8 cellular contexts compared by ENCODE assay signal in genomic region chr4:41256131-41256739, GRCh38. TPM values are rescaled to one million over a fixed set of nuclear protein-coding genes. Genes with fewer than 3 reads are reported as not detected.
DNase-seq lines count a peak whose midpoint lies in the region; ATAC-seq and TF ChIP-seq lines count a peak whose summit lies in the region.

No MANE protein-coding gene starts in this region.

- no peak overlapping the region for H3K27ac ChIP-seq in CD8-positive, alpha-beta T cell (ENCODE audit: low read depth, low read length)
- peak overlapping the region; percentile 98 for H3K27ac ChIP-seq in neural cell (ENCODE audit: low read length)

- peak overlapping the region; percentile 98 for H3K9ac ChIP-seq in neural cell (ENCODE audit: low read length)

- H3K9me3 Mint-ChIP-seq in CD8-positive, alpha-beta T cell = no peaks in the 10 kb centered on the region

- POLR2A ChIA-PET in CD8-positive, alpha-beta T cell (lab: Charles Lee) = no interaction called here

- peaks cover 35% of the 10 kb centered on the region for H4K20me1 ChIP-seq in neural cell (ENCODE audit: insufficient read depth)

- peak overlapping the region; percentile 64 for H3K4me3 Mint-ChIP-seq in CD8-positive, alpha-beta T cell

- peaks cover 3% of the 10 kb centered on the region for H3K4me1 ChIP-seq in CD8-positive, alpha-beta T cell (ENCODE audit: insufficient read depth, low read length)

- H3K79me2 ChIP-seq in neural cell (replicated peaks; ENCODE audit: insufficient read depth, low read length) = peaks cover 44% of the 10 kb centered on the region

- no peak overlapping the region for H3K27ac Mint-ChIP-seq in CD8-positive, alpha-beta T cell

- H3K36me3 Mint-ChIP-seq in CD8-positive, alpha-beta T cell = no peaks in the 10 kb centered on the region

- H3K4me3 ChIP-seq in CD8-positive, alpha-beta T cell (ENCODE audit: low read depth, low read length) = no peak overlapping the region
- peak overlapping the region; percentile 53 for H3K4me3 ChIP-seq in MG63
- H3K4me3 ChIP-seq in neural cell (ENCODE audit: low read length) = peak overlapping the region; percentile 89

- intact Hi-C loops in CD8-positive, alpha-beta T cell (cut with DNase I, micrococcal nuclease) = no loop called here
- intact Hi-C loops in posterior vena cava (cut with DNase I) = no loop called here

- TF ChIP-seq EP300 in neural cell (conservative IDR thresholded peaks at IDR 0.05; ENCODE audit: poor library complexity, severe bottlenecking) = no peak

- no peaks in the 10 kb centered on the region for H3K27me3 ChIP-seq in CD8-positive, alpha-beta T cell (ENCODE audit: insufficient read depth, low read length)
- no peaks in the 10 kb centered on the region for H3K27me3 ChIP-seq in MG63
- H3K27me3 ChIP-seq in neural cell (ENCODE audit: insufficient read depth, low read depth, low read length) = no peaks in the 10 kb centered on the region

- H3K9me3 ChIP-seq in CD8-positive, alpha-beta T cell (ENCODE audit: low read length) = no peaks in the 10 kb centered on the region
- no peaks in the 10 kb centered on the region for H3K9me3 ChIP-seq in MG63
- no peaks in the 10 kb centered on the region for H3K9me3 ChIP-seq in neural cell (ENCODE audit: low read length)

- ATAC-seq in CD8-positive, alpha-beta T cell = no peak
- ATAC-seq in GM19455 (IDR thresholded peaks at IDR 0.05; ENCODE audit: unreplicated experiment) (no peak), HG03571 (IDR thresholded peaks at IDR 0.05; ENCODE audit: unreplicated experiment) (no peak)

- H3F3A ChIP-seq in neural cell (ENCODE audit: insufficient read depth, low read length, poor library complexity, severe bottlenecking) = peaks cover 11% of the 10 kb centered on the region

- no peak for DNase-seq in CD8-positive, alpha-beta T cell
- no peak for DNase-seq in MG63
- DNase-seq in cerebellar cortex (ENCODE audit: low spot score) = peak; percentile 55
- no peak for DNase-seq in posterior vena cava (ENCODE audit: low spot score)
- DNase-seq in kidney glomerular epithelial cell (lab: John Stamatoyannopoulos, UW) = no peak

- no peaks in the 10 kb centered on the region for H3K36me3 ChIP-seq in CD8-positive, alpha-beta T cell (ENCODE audit: insufficient read depth, low read length)
- peaks cover 9% of the 10 kb centered on the region for H3K36me3 ChIP-seq in MG63
- peaks cover 8% of the 10 kb centered on the region for H3K36me3 ChIP-seq in neural cell (ENCODE audit: insufficient read depth, low read length)

- TF ChIP-seq CTCF in CD8-positive, alpha-beta T cell (IDR thresholded peaks at IDR 0.05) = no peak
- no peak for TF ChIP-seq CTCF in neural cell (IDR thresholded peaks at IDR 0.05; ENCODE audit: poor library complexity, severe bottlenecking)

- peaks cover 11% of the 10 kb centered on the region for H3K4me1 Mint-ChIP-seq in CD8-positive, alpha-beta T cell (ENCODE audit: low read depth)

- peaks cover 36% of the 10 kb centered on the region for H3K27me3 Mint-ChIP-seq in CD8-positive, alpha-beta T cell (ENCODE audit: low read depth)

- peak overlapping the region; percentile 58 for H2AFZ ChIP-seq in neural cell (ENCODE audit: low read depth, low read length)

- CTCF ChIA-PET in CD8-positive, alpha-beta T cell (lab: Charles Lee) = no interaction called here

- no peak for TF ChIP-seq RAD21 in neural cell (conservative IDR thresholded peaks at IDR 0.05)

- H3K9me2 ChIP-seq in neural cell (ENCODE audit: insufficient read depth, low read length) = no peaks in the 10 kb centered on the region

- peak overlapping the region; percentile 87 for H3K4me2 ChIP-seq in neural cell (ENCODE audit: low read length)

TF ChIP-seq in neural cell, 6 proteins besides CTCF, POLR2A, EP300 and RAD21:
- TF ChIP-seq SMC3 (conservative IDR thresholded peaks at IDR 0.05; ENCODE audit: poor library complexity) (no peak), EZH2 (IDR thresholded peaks at IDR 0.05; ENCODE audit: borderline replicate concordance, insufficient read depth, low read length, poor library complexity, severe bottlenecking) (no peak), REST (IDR thresholded peaks at IDR 0.05; ENCODE audit: borderline replicate concordance) (peak; percentile 52), TAF1 (IDR thresholded peaks at IDR 0.05; ENCODE audit: low read depth) (no peak)

RNA-seq across cellular contexts. Expression of gene UCHL1, which starts 0.5 kb away (rescaled TPM):
- total RNA-seq in CD8-positive, alpha-beta T cell = not detected
- total RNA-seq in MG63 (2014; rRNA removed; shearing (Covaris generic); ENCODE audit: low replicate concordance) = 296 and 355 TPM in 2 replicates
- polyA plus RNA-seq in neural cell = 5,099 and 5,212 TPM in 2 replicates
- 1,409 and 1,651 TPM in 2 replicates for polyA minus RNA-seq in neural cell
- 10 to 100 TPM; 22.1 to 31.0 TPM for total RNA-seq in posterior vena cava

RNA-seq across cellular contexts. Expression of gene APBB2, which starts 41.9 kb away (rescaled TPM):
- under 1 TPM in 1 of 2 experiments, not detected in 1; 0.33 TPM for total RNA-seq in CD8-positive, alpha-beta T cell
- 28.1 and 36.1 TPM in 2 replicates for total RNA-seq in MG63 (2014; rRNA removed; shearing (Covaris generic); ENCODE audit: low replicate concordance)
- 41.9 and 54.9 TPM in 2 replicates for polyA plus RNA-seq in neural cell
- polyA minus RNA-seq in neural cell = 83.8 and 119 TPM in 2 replicates
- 10 to 100 TPM; 55.2 to 70.1 TPM for total RNA-seq in posterior vena cava

Comparison
In these comparisons a context has a peak if more than half of its experiments do, and no peak if none do; other contexts are left out.
1. RNA of gene UCHL1, which starts 0.5 kb away (total RNA-seq): 296 to 355 TPM in MG63 and 22.1 to 31.0 TPM in posterior vena cava; not detected in CD8-positive, alpha-beta T cell; every median in the first group is over 10 times any median in the second.
2. RNA of gene APBB2, which starts 41.9 kb away (total RNA-seq): 55.2 to 70.1 TPM in posterior vena cava and 28.1 to 36.1 TPM in MG63; 0.33 TPM in CD8-positive, alpha-beta T cell; every median in the first group is over 10 times any median in the second.